In the genomic region with DNA sequence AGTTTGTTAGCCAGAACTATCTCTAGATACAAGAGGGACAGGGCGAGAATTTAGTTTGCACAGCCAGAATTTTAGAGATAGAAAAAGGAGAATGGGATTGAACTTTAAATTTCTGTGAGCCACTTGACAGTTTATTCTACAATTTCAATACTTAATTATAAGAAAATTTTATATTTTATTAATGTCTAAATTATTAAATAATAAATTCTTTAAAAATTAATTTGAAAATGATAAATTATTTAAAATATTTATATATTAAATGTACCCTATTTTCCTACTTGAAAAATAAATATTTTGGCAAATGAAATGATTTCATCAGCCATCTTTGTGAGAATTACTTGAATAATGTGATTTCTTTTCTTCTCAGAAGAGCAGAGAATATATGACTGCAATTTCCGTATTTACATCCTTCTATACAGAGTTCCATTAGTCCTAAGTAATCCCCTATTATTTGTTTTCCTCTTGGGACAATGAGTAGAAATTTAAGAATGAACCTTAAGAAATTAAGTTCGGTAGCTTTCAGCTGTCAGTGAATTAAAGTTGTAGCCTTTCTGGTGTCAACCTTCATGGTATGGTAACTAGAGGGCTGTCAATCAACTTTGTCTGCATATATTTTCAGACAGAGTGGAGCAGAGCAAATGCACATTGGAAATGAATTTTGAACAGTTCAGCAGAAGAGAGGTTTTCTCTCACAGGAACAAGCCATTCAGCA, we compare ENCODE assay signal across 18 cellular contexts.
A peak's percentile ranks its signal among the peaks of the same experiment; 100 is the strongest.
DNase-seq lines count a peak whose midpoint lies in the region; ATAC-seq, FAIRE-seq and TF ChIP-seq lines count a peak whose summit lies in the region.
"Had no signal": no experiment of that assay in that cellular context is flagged by ENCODE, and none has a peak within 500 bp of the region (broad histone marks: within the 10 kb centered on the region; RNA-seq: fewer than 3 reads in every experiment).

No MANE protein-coding gene starts in this region.

- no peak for ATAC-seq in pancreas
- ATAC-seq in GM19455 (IDR thresholded peaks at IDR 0.05; ENCODE audit: unreplicated experiment), result no peak

- no peak overlapping the region for H3K9ac ChIP-seq in endothelial cell of umbilical vein (replicated peaks; ENCODE audit: extremely low read depth, insufficient read depth, low read length)

- TF ChIP-seq CTCF in endothelial cell of umbilical vein (IDR thresholded peaks at IDR 0.05; ENCODE audit: extremely low read depth in 1 of 2, insufficient read depth in 1 of 2, low read depth in 1 of 2, low read length in 2 of 2), result no peak
- no peak for TF ChIP-seq CTCF in pancreas (IDR thresholded peaks at IDR 0.05)

- no peak for TF ChIP-seq POLR2A in endothelial cell of umbilical vein (IDR thresholded peaks at IDR 0.05; ENCODE audit: low read depth, low read length)

- H3K36me3 ChIP-seq in endothelial cell of umbilical vein (ENCODE audit: control insufficient read depth in 2 of 2, extremely low read depth in 1 of 2, insufficient read depth in 2 of 2, low read length in 2 of 2), result no peaks in the 10 kb centered on the region
- H3K36me3 ChIP-seq in pancreas, result no peaks in the 10 kb centered on the region
- H3K36me3 ChIP-seq: BE2C had no signal

- peak overlapping the region; percentile 26 for H2AFZ ChIP-seq in endothelial cell of umbilical vein (ENCODE audit: low read depth, low read length)

- H3K4me1 ChIP-seq in endothelial cell of umbilical vein (ENCODE audit: control insufficient read depth, extremely low read depth, insufficient read depth, low read length), result no peaks in the 10 kb centered on the region
- H3K4me1 ChIP-seq in pancreas, result no peaks in the 10 kb centered on the region

- no peak overlapping the region for H3K4me3 ChIP-seq in endothelial cell of umbilical vein (replicated peaks in 1 of 3; ENCODE audit: insufficient read depth in 1 of 3, low read depth in 1 of 3, low read length in 3 of 3)
- H3K4me3 ChIP-seq in pancreas, result no peak overlapping the region

- no peaks in the 10 kb centered on the region for H3K79me2 ChIP-seq in endothelial cell of umbilical vein (ENCODE audit: control insufficient read depth, insufficient read depth, low read length)

- DNase-seq in endothelial cell of umbilical vein (ENCODE audit: low read depth, low spot score), result no peak
- no peak for DNase-seq in pancreas
- DNase-seq in NCI-H1436 (lab: John Stamatoyannopoulos, UW), result no peak
- no peak for DNase-seq in RPMI8226
- DNase-seq: 8988T, BE2C, H9, KBM-7, NCI-H1092 treated with DMSO at 0.1 percent for 48 hours, NCI-H2029 treated with DMSO at 0.1 percent for 48 hours, NCI-H524 treated with DMSO at 0.1 percent for 48 hours, NCI-H82, OCI-M1, SHP77 had no signal

- no TSS peak for BruUV-seq in endothelial cell of umbilical vein (replicated peaks; lab: Mats Ljungman, UMichigan)

- H3K9me1 ChIP-seq in endothelial cell of umbilical vein (replicated peaks; ENCODE audit: control insufficient read depth, extremely low read depth, insufficient read depth, low read length), result peaks cover 3% of the 10 kb centered on the region

- dilution Hi-C loops in endothelial cell of umbilical vein (cut with MboI; ENCODE audit: extremely low pct_ligation_motif_present, low sequenced_read_pairs), result no loop called here

- CTCF ChIA-PET in endothelial cell of umbilical vein (lab: Charles Lee), result no interaction called here

- WGBS in pancreas, 2 donors, result 57 to 66% methylated on average over 3 of the region's 3 CpGs

- FAIRE-seq in A204.1 (lab: Jason Lieb, UNC) (peak; percentile 81), TTC549 (lab: Jason Lieb, UNC) (peak; percentile 13), endothelial cell of umbilical vein (lab: Jason Lieb, UNC) (no peak), pancreas (lab: Jason Lieb, UNC) (peak; percentile 53)

- H3K4me2 ChIP-seq in endothelial cell of umbilical vein (ENCODE audit: insufficient read depth, low read length), result no peak overlapping the region

- H3K9me3 ChIP-seq in endothelial cell of umbilical vein (replicated peaks; ENCODE audit: control insufficient read depth, insufficient read depth, low read length) (no peaks in the 10 kb centered on the region), pancreas (no peaks in the 10 kb centered on the region)
- H3K9me3 ChIP-seq: BE2C had no signal

- intact Hi-C loops in endothelial cell of umbilical vein (cut with micrococcal nuclease) (no loop called here), pancreas (cut with DNase I) (no loop called here)

- no peaks in the 10 kb centered on the region for H4K20me1 ChIP-seq in endothelial cell of umbilical vein (replicated peaks; ENCODE audit: control insufficient read depth, extremely low read depth, insufficient read depth, low read length)

- H3K27ac ChIP-seq in endothelial cell of umbilical vein (ENCODE audit: insufficient read depth, low read depth, low read length) (no peak overlapping the region), pancreas (no peak overlapping the region)
- H3K27ac ChIP-seq: HL-60 had no signal

- POLR2A ChIA-PET in endothelial cell of umbilical vein (lab: Charles Lee), result no interaction called here

- H3K27me3 ChIP-seq in endothelial cell of umbilical vein (ENCODE audit: control insufficient read depth in 2 of 2, insufficient read depth in 2 of 2, low read length in 2 of 2) (no peaks in the 10 kb centered on the region), pancreas (no peaks in the 10 kb centered on the region)
- H3K27me3 ChIP-seq: BE2C had no signal

TF ChIP-seq in endothelial cell of umbilical vein, 7 proteins besides CTCF, POLR2A, EP300 and RAD21:
- no peak for TF ChIP-seq FOS (IDR thresholded peaks at IDR 0.05; ENCODE audit: borderline replicate concordance, insufficient read depth, low read length)
- TF ChIP-seq MYC (IDR thresholded peaks at IDR 0.05; ENCODE audit: low read depth, low read length), result no peak
- TF ChIP-seq POLR2AphosphoS5 (IDR thresholded peaks at IDR 0.05; ENCODE audit: insufficient read depth, low read depth, low read length), result no peak
- TF ChIP-seq GATA2 (IDR thresholded peaks at IDR 0.05; ENCODE audit: insufficient read depth, insufficient read length, low read depth, low read length), result no peak
- TF ChIP-seq JUN (IDR thresholded peaks at IDR 0.05; ENCODE audit: borderline replicate concordance, insufficient read depth, insufficient read length, low read depth), result no peak
- no peak for TF ChIP-seq EZH2 (IDR thresholded peaks at IDR 0.05; ENCODE audit: borderline replicate concordance, low read depth, low read length, severe bottlenecking)
- TF ChIP-seq, protein P1, sequence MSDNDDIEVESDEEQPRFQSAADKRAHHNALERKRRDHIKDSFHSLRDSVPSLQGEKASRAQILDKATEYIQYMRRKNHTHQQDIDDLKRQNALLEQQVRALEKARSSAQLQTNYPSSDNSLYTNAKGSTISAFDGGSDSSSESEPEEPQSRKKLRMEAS (IDR thresholded peaks at IDR 0.05; ENCODE audit: insufficient read depth, insufficient read length), result no peak
TF ChIP-seq in endothelial cell of umbilical vein: peak in this region for 0.
